ENCODE assay signal across 8 cellular contexts in genomic region chr3:72445827-72446405, GRCh38. TPM values are rescaled to one million over a fixed set of nuclear protein-coding genes. Genes with fewer than 3 reads are reported as not detected.
DNase-seq lines count a peak whose midpoint lies in the region; ATAC-seq, FAIRE-seq and TF ChIP-seq lines count a peak whose summit lies in the region.

No MANE protein-coding gene starts in this region.

- peak overlapping the region; percentile 99 for H3K4me3 Mint-ChIP-seq in activated CD8-positive, alpha-beta memory T cell treated with anti-CD3 and anti-CD28 coated beads, Interleukin-2, amount 10 ng/mL, durations not matched to agents 7 days and 5 days
- peak overlapping the region; percentile 98 for H3K4me3 Mint-ChIP-seq in activated naive CD8-positive, alpha-beta T cell treated with anti-CD3 and anti-CD28 coated beads, Interleukin-2, amount 50 U/mL, for 24 hours

- H3K27me3 Mint-ChIP-seq in activated CD8-positive, alpha-beta memory T cell treated with anti-CD3 and anti-CD28 coated beads, Interleukin-2, amount 10 ng/mL, durations not matched to agents 7 days and 5 days: peaks cover 1% of the 10 kb centered on the region
- H3K27me3 Mint-ChIP-seq in activated naive CD8-positive, alpha-beta T cell treated with anti-CD3 and anti-CD28 coated beads, Interleukin-2, amount 50 U/mL, for 24 hours: peaks cover 12% of the 10 kb centered on the region

- peak overlapping the region; percentile 91 for H3K9ac ChIP-seq in HepG2 (ENCODE audit: insufficient read depth, low read depth, low read length)

- 2% methylated on average over 8 of the region's 8 CpGs for WGBS in HepG2 (ENCODE audit: low lambda C conversion rate)

- TSS peak; percentile 49 for BruUV-seq in HepG2 (replicated peaks; lab: Mats Ljungman, UMichigan)

- H3K27ac ChIP-seq in HepG2 (ENCODE audit: extremely low read length, insufficient read depth, low read length): peak overlapping the region; percentile 84
- peak overlapping the region; percentile 79 to 91 for H3K27ac ChIP-seq in tibial artery

- no peak for ATAC-seq in activated CD8-positive, alpha-beta memory T cell treated with anti-CD3 and anti-CD28 coated beads, Interleukin-2, amount 10 ng/mL, durations not matched to agents 7 days and 5 days
- no peak for ATAC-seq in activated naive CD8-positive, alpha-beta T cell treated with anti-CD3 and anti-CD28 coated beads, Interleukin-2, amount 50 U/mL, for 24 hours
- ATAC-seq in HepG2 (no peak), sciatic nerve (no peak)

- H3K79me2 ChIP-seq in HepG2 (ENCODE audit: insufficient read depth, low read length): peaks cover 58% of the 10 kb centered on the region

- peaks cover 44% of the 10 kb centered on the region for H3K36me3 Mint-ChIP-seq in activated CD8-positive, alpha-beta memory T cell treated with anti-CD3 and anti-CD28 coated beads, Interleukin-2, amount 10 ng/mL, durations not matched to agents 7 days and 5 days
- peaks cover 40% of the 10 kb centered on the region for H3K36me3 Mint-ChIP-seq in activated naive CD8-positive, alpha-beta T cell treated with anti-CD3 and anti-CD28 coated beads, Interleukin-2, amount 50 U/mL, for 24 hours (ENCODE audit: low read depth)

- peaks cover 0 to 2% of the 10 kb centered on the region in 2 experiments; a peak in 1 of 5 replicates for H3K27me3 ChIP-seq in HepG2 (ENCODE audit: control insufficient read depth in 1 of 2, insufficient read depth in 2 of 2, low read length in 2 of 2)
- no peaks in the 10 kb centered on the region for H3K27me3 ChIP-seq in tibial artery

- in situ Hi-C loops in HepG2 (cut with HindIII; ENCODE audit: extremely low pct_ligation_motif_present, low pct_unique_long_range_greater_than_20kb): no loop called here

- TF ChIP-seq CTCF in HepG2 (CRISPR knock-in tag; IDR thresholded peaks at IDR 0.05): no peak
- TF ChIP-seq CTCF in tibial artery (IDR thresholded peaks at IDR 0.05): no peak

- H3K9me3 Mint-ChIP-seq in activated CD8-positive, alpha-beta memory T cell treated with anti-CD3 and anti-CD28 coated beads, Interleukin-2, amount 10 ng/mL, durations not matched to agents 7 days and 5 days (ENCODE audit: low read depth): no peaks in the 10 kb centered on the region
- H3K9me3 Mint-ChIP-seq in activated naive CD8-positive, alpha-beta T cell treated with anti-CD3 and anti-CD28 coated beads, Interleukin-2, amount 50 U/mL, for 24 hours: peaks cover 3% of the 10 kb centered on the region

- H3K4me1 Mint-ChIP-seq in activated CD8-positive, alpha-beta memory T cell treated with anti-CD3 and anti-CD28 coated beads, Interleukin-2, amount 10 ng/mL, durations not matched to agents 7 days and 5 days: peaks cover 59% of the 10 kb centered on the region
- H3K4me1 Mint-ChIP-seq in activated naive CD8-positive, alpha-beta T cell treated with anti-CD3 and anti-CD28 coated beads, Interleukin-2, amount 50 U/mL, for 24 hours: peaks cover 68% of the 10 kb centered on the region

- H3K4me3 ChIP-seq in HepG2 (replicated peaks in 1 of 3; ENCODE audit: insufficient read depth in 1 of 3, low read depth in 2 of 3, low read length in 3 of 3) (peak overlapping the region; percentile 92 to 94 (median 93)), tibial artery (peak overlapping the region; percentile 68 to 89)

- no peak for TF ChIP-seq EP300 in HepG2 (IDR thresholded peaks at IDR 0.05; ENCODE audit: low read depth in 2 of 2, low read length in 2 of 2)
- no peak for TF ChIP-seq EP300 in HepG2 (CRISPR knock-in tag; IDR thresholded peaks at IDR 0.05; ENCODE audit: borderline replicate concordance)

- CTCF ChIA-PET in activated CD8-positive, alpha-beta memory T cell treated with anti-CD3 and anti-CD28 coated beads, Interleukin-2, amount 10 ng/mL, durations not matched to agents 7 days and 5 days (lab: Charles Lee): no interaction called here
- CTCF ChIA-PET in HepG2 (lab: Yijun Ruan, JAX; ENCODE audit: low intra/inter-chr PET ratio, low total read pairs): no interaction called here

- no peak for TF ChIP-seq POLR2A in HepG2 (IDR thresholded peaks at IDR 0.05; ENCODE audit: insufficient read depth in 1 of 2, low read depth in 2 of 2, low read length in 2 of 2)

- peaks cover 58% of the 10 kb centered on the region for H4K20me1 ChIP-seq in HepG2 (ENCODE audit: insufficient read depth, low read length)

- H3K4me2 ChIP-seq in HepG2 (ENCODE audit: low read depth, low read length): peak overlapping the region; percentile 78

- POLR2A ChIA-PET in HepG2 (lab: Yijun Ruan, JAX): no interaction called here

- no peak for TF ChIP-seq RAD21 in HepG2 (CRISPR knock-in tag; IDR thresholded peaks at IDR 0.05)

- no peak for FAIRE-seq in HepG2 (lab: Jason Lieb, UNC)

- H3K9me3 ChIP-seq in HepG2 (ENCODE audit: low read length) (no peaks in the 10 kb centered on the region), tibial artery (no peaks in the 10 kb centered on the region)

- H3K36me3 ChIP-seq in HepG2 (replicated peaks in 1 of 2; ENCODE audit: control insufficient read depth in 1 of 2, insufficient read depth in 2 of 2, low read length in 2 of 2) (no peaks in the 10 kb centered on the region), tibial artery (no peaks in the 10 kb centered on the region)

- no peak for DNase-seq in activated CD8-positive, alpha-beta memory T cell treated with anti-CD3 and anti-CD28 coated beads, Interleukin-2, amount 10 ng/mL, durations not matched to agents 7 days and 5 days
- no peak for DNase-seq in activated CD8-positive, alpha-beta memory T cell treated with anti-CD3 and anti-CD28 coated beads for 24 hours
- no peak for DNase-seq in activated naive CD8-positive, alpha-beta T cell treated with anti-CD3 and anti-CD28 coated beads, Interleukin-2, amount 50 U/mL, for 24 hours
- DNase-seq in HepG2 (ENCODE audit: low spot score) (no peak), tibial artery (no peak), sciatic nerve (ENCODE audit: low spot score) (no peak), COLO668 (lab: John Stamatoyannopoulos, UW; ENCODE audit: unreplicated experiment) (no peak)
- DNase-seq in activated CD4-positive, CD25-positive, alpha-beta regulatory T cell (lab: John Stamatoyannopoulos, UW): no peak

- intact Hi-C loops in HepG2 (cut with micrococcal nuclease; ENCODE audit: unreplicated experiment) (loop anchor here (2.0 to 5.0 kb wide), 3 partner anchors 121 to 373 kb away; no protein-coding TSS in a partner anchor), tibial artery (cut with DNase I; ENCODE audit: low total_unique reads) (loop anchor here (10.0 kb wide), 1 partner anchor 201 kb away; no protein-coding TSS in a partner anchor), sciatic nerve (cut with DNase I) (no loop called here)

- peaks cover 66% of the 10 kb centered on the region for H3K4me1 ChIP-seq in HepG2 (ENCODE audit: insufficient read depth, low read length)
- H3K4me1 ChIP-seq in tibial artery: peaks cover 0 to 31% (median 4%) of the 10 kb centered on the region in 4 donors

- peak overlapping the region; percentile 98 for H3K27ac Mint-ChIP-seq in activated CD8-positive, alpha-beta memory T cell treated with anti-CD3 and anti-CD28 coated beads, Interleukin-2, amount 10 ng/mL, durations not matched to agents 7 days and 5 days
- peak overlapping the region; percentile 93 for H3K27ac Mint-ChIP-seq in activated naive CD8-positive, alpha-beta T cell treated with anti-CD3 and anti-CD28 coated beads, Interleukin-2, amount 50 U/mL, for 24 hours

- no peak overlapping the region for H2AFZ ChIP-seq in HepG2 (ENCODE audit: low read length)

TF ChIP-seq in HepG2, 621 proteins besides CTCF, POLR2A, EP300 and RAD21:
- TF ChIP-seq ZNF747 (CRISPR knock-in tag; IDR thresholded peaks at IDR 0.05; ENCODE audit: borderline replicate concordance): 0 out of 2 replicates have a peak, but pooled peaks have one; percentile 35
- TF ChIP-seq RBM22 (optimal IDR thresholded peaks at IDR 0.05; ENCODE audit: low read length): no peak
- peak; percentile 37; the same call in 1 of the 2 replicates for TF ChIP-seq SAP130 (CRISPR knock-in tag; IDR thresholded peaks at IDR 0.05; ENCODE audit: low read depth)
- TF ChIP-seq HOXA9 (CRISPR knock-in tag; IDR thresholded peaks at IDR 0.05; ENCODE audit: borderline replicate concordance): no peak

RNA-seq across cellular contexts. Expression of gene RYBP, which starts 0.5 kb away (rescaled TPM):
- total RNA-seq in activated CD8-positive, alpha-beta memory T cell treated with anti-CD3 and anti-CD28 coated beads, Interleukin-2, amount 10 ng/mL, durations not matched to agents 7 days and 5 days: 10 to 100 TPM; 11.7 to 17.9 TPM
- total RNA-seq in HepG2 (2016; rRNA removed; fragmentation: Illumina TruSeq; extraction: Trizol) (6.1 and 13.2 TPM in 2 replicates), sciatic nerve (21.5 TPM)
- 1.0 and 1.2 TPM in 2 replicates for total RNA-seq in HepG2 (2016; cell fraction: cytosol; rRNA removed; fragmentation: Illumina TruSeq; extraction: Trizol; ENCODE audit: low read depth)
- 6.3 and 12.2 TPM in 2 replicates for total RNA-seq in HepG2 (2016; cell fraction: insoluble cytoplasmic fraction; rRNA removed; fragmentation: Illumina TruSeq; extraction: Trizol)
- total RNA-seq in HepG2 (2016; cell fraction: membrane; rRNA removed; fragmentation: Illumina TruSeq; extraction: Trizol): 7.7 and 7.8 TPM in 2 replicates
- 8.8 and 10.1 TPM in 2 replicates for total RNA-seq in HepG2 (2016; cell fraction: nucleus; rRNA removed; fragmentation: Illumina TruSeq; extraction: Trizol)
- polyA plus RNA-seq in HepG2 (2011; rRNA removed): 8.0 and 10.7 TPM in 2 replicates
- 4.9 and 7.5 TPM in 2 replicates for polyA plus RNA-seq in HepG2 (2011; cell fraction: cytosol; rRNA removed)
- polyA plus RNA-seq in HepG2 (2011; cell fraction: nucleus; rRNA removed): 5.2 and 6.1 TPM in 2 replicates
- 15.4 and 18.6 TPM in 2 replicates for polyA plus RNA-seq in HepG2 (2012)
- polyA plus RNA-seq in HepG2 (2016; cell fraction: cytosol; fragmentation: Illumina TruSeq; extraction: Trizol; ENCODE audit: low read depth): 1.4 TPM in 2 replicates
- polyA plus RNA-seq in HepG2 (2016; cell fraction: insoluble cytoplasmic fraction; fragmentation: Illumina TruSeq; extraction: Trizol; ENCODE audit: low read depth): 16.6 TPM in 2 replicates
- polyA plus RNA-seq in HepG2 (2016; cell fraction: membrane; fragmentation: Illumina TruSeq; extraction: Trizol; ENCODE audit: low read depth): 6.0 and 6.1 TPM in 2 replicates
- polyA plus RNA-seq in HepG2 (2016; cell fraction: nucleus; fragmentation: Illumina TruSeq; extraction: Trizol; ENCODE audit: insufficient read depth, low read depth): 13.8 and 14.7 TPM in 2 replicates
- 2.2 and 5.2 TPM in 2 replicates for polyA minus RNA-seq in HepG2 (2011; rRNA and poly(A)+ RNA removed; ENCODE audit: low replicate concordance)
- 13.5 and 13.7 TPM in 2 replicates for polyA minus RNA-seq in HepG2 (2011; cell fraction: cytosol; rRNA and poly(A)+ RNA removed)
- 17.0 and 23.4 TPM in 2 replicates for polyA minus RNA-seq in HepG2 (2011; cell fraction: nucleus; rRNA and poly(A)+ RNA removed)
